In the genomic region with DNA sequence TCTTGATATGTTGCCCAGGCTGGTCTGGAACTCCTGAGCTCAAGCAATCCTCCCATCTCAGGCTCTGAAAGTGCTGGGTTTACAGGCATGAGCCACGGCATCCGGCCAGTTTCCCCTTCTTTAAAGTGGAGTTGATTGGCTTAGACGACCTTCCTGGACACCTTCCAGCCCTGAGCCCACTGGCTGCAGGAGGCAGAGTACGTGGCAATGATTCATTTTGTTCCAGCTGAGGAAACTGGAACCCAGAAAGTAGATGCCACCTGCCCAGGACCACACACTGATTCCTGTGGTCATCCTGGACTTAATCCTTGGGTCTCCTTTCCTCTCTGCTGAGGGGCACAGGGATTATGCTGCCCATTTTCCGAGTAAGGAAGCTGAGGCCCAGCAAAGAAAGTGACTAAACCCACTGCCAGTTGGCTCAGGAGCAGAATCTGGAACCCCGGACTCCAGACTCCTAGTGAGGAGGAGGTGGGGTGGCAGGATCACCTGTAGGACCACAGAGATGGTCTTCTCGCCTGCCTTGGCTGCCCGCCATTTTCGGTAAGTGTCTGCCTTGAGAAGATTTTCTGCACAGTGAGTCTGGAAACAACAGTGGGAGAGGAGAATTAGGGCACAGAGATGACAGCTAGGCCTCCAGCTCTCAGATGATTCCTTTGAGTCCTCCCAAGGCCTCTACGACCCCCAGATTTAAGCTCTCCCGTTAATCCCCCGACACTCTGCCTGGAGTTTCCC, we compare ENCODE assay signal across 1 cellular context.
TF ChIP-seq lines count a peak whose summit lies in the region.

No MANE protein-coding gene starts in this region.

TF ChIP-seq in IMR-90, 13 proteins besides CTCF, POLR2A, EP300 and RAD21:
- TF ChIP-seq CHD1 (IDR thresholded peaks at IDR 0.05; ENCODE audit: low read depth, low read length): no peak
